In the genomic region with DNA sequence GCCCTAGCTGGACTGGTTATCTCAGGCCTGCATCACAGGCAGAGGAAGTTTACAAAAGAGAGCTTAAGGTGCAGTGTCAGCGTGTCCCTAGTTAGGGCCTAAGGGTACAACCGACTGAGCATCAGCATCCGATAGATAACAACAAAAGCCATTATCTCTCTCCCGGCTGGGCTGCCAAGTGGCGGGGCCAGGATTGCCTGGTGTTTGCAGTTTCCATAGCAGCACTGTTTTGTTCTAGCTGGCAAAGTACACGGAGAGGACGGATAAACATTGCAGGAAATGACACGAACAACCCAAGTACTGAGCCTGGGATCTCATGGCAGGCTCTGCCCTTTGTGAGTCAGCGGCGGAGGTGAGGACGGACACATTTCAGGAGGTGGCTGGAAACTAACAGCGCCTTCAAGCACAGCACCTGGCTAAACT, we compare ENCODE assay signal across 9 cellular contexts.
DNase-seq lines count a peak whose midpoint lies in the region; ATAC-seq and TF ChIP-seq lines count a peak whose summit lies in the region.
"Had no signal": no experiment of that assay in that cellular context is flagged by ENCODE, and none has a peak within 500 bp of the region (broad histone marks: within the 10 kb centered on the region; RNA-seq: fewer than 3 reads in every experiment).

No MANE protein-coding gene starts in this region.

- no peaks in the 10 kb centered on the region for H3K9me3 Mint-ChIP-seq in progenitor cell of endocrine pancreas (ENCODE audit: low read depth)

- H3K4me1 ChIP-seq in ACC112 (ENCODE audit: control insufficient read depth, insufficient read depth, low read length, unreplicated experiment) (peaks cover 8% of the 10 kb centered on the region), heart left ventricle (peaks cover 0 to 17% (median 9%) of the 10 kb centered on the region in 12 donors)

- H3K79me2 ChIP-seq in ACC112 (ENCODE audit: control insufficient read depth, insufficient read depth, low read length, unreplicated experiment) = no peaks in the 10 kb centered on the region

- peak overlapping the region; percentile 28 for H2AFZ ChIP-seq in ACC112 (ENCODE audit: low read length, unreplicated experiment)

- peak; percentile 72 for DNase-seq in NCI-H128 (lab: John Stamatoyannopoulos, UW; ENCODE audit: unreplicated experiment)
- peak; percentile 64 to 89 (median 79) for DNase-seq in heart left ventricle
- DNase-seq in progenitor cell of endocrine pancreas (ENCODE audit: low spot score, unreplicated experiment) = peak; percentile 12
- DNase-seq: DND-41 had no signal

- no peak for TF ChIP-seq CTCF in VCaP (conservative IDR thresholded peaks at IDR 0.05)
- TF ChIP-seq CTCF in heart left ventricle (IDR thresholded peaks at IDR 0.05) = no peak
- no peak for TF ChIP-seq CTCF in progenitor cell of endocrine pancreas (IDR thresholded peaks at IDR 0.05; ENCODE audit: unreplicated experiment)

- no peaks in the 10 kb centered on the region for H3K27me3 ChIP-seq in ACC112 (ENCODE audit: insufficient read depth, low read length)
- H3K27me3 ChIP-seq in heart left ventricle = no peaks in the 10 kb centered on the region

- peak in 1 of 2 donors; percentile 25 for TF ChIP-seq POLR2A in heart left ventricle (IDR thresholded peaks at IDR 0.05)

- H3K36me3 ChIP-seq in ACC112 (ENCODE audit: insufficient read depth, low read length) (no peaks in the 10 kb centered on the region), heart left ventricle (no peaks in the 10 kb centered on the region)

- H3K4me1 Mint-ChIP-seq in progenitor cell of endocrine pancreas (ENCODE audit: low read depth) = peaks cover 54% of the 10 kb centered on the region

- peak overlapping the region; percentile 28; the same call in 1 of the 2 replicates for H3K27ac ChIP-seq in ACC112 (ENCODE audit: low read depth, low read length)
- peak overlapping the region; percentile 100 for H3K27ac ChIP-seq in VCaP
- H3K27ac ChIP-seq in heart left ventricle = peak overlapping the region in 10 of 12 donors; percentile 1 to 76 (median 56)

- intact Hi-C loops in heart left ventricle (cut with DNase I) = loop anchor here in 3 of 10 donors (5.0 to 10.0 kb wide), 3 partner anchors 76 to 229 kb away; no protein-coding TSS in a partner anchor

- no peaks in the 10 kb centered on the region for H3K36me3 Mint-ChIP-seq in progenitor cell of endocrine pancreas (ENCODE audit: insufficient read depth)

- H3K9me3 ChIP-seq in heart left ventricle = no peaks in the 10 kb centered on the region

- H3K4me3 Mint-ChIP-seq in progenitor cell of endocrine pancreas (ENCODE audit: low read depth) = peak overlapping the region; percentile 48

- ATAC-seq in heart left ventricle (peak; percentile 98 to 99 (median 98)), HG02798 (IDR thresholded peaks at IDR 0.05; ENCODE audit: poor library complexity, unreplicated experiment) (no peak), HG02938 (IDR thresholded peaks at IDR 0.05; ENCODE audit: unreplicated experiment) (no peak), GM19452 (IDR thresholded peaks at IDR 0.05; ENCODE audit: unreplicated experiment) (no peak)

- H3K4me3 ChIP-seq in ACC112 (ENCODE audit: low read depth, low read length) = no peak overlapping the region
- H3K4me3 ChIP-seq in heart left ventricle = peak overlapping the region in 1 of 12 donors; percentile 20

- H3K27ac Mint-ChIP-seq in progenitor cell of endocrine pancreas = peak overlapping the region; percentile 93

- WGBS in heart left ventricle, 4 donors = 5 to 15% (median 8%) methylated on average over 10 to 12 of the region's 12 CpGs

- no peaks in the 10 kb centered on the region for H3K27me3 Mint-ChIP-seq in progenitor cell of endocrine pancreas

Comparison
In these comparisons a context has a peak if more than half of its experiments do, and no peak if none do; other contexts are left out.
1. H3K27ac ChIP-seq: peak in every context shown above with its lines; median percentile 100 in VCaP; 56 in heart left ventricle; 28 in ACC112.
2. DNase-seq: peak in every context shown above with its lines; median percentile 79 in heart left ventricle; 72 in NCI-H128; 12 in progenitor cell of endocrine pancreas.
3. ATAC-seq: peak in heart left ventricle (4 of 4); none in HG02798 (single experiment), HG02938 (single experiment) and GM19452 (single experiment).